ENCODE assay signal across 19 cellular contexts in genomic region chr3:197350446-197350845, GRCh38. TPM values are rescaled to one million over a fixed set of nuclear protein-coding genes. Genes with fewer than 3 reads are reported as not detected.
DNase-seq lines count a peak whose midpoint lies in the region; ATAC-seq, FAIRE-seq and TF ChIP-seq lines count a peak whose summit lies in the region.
"Had no signal": no experiment of that assay in that cellular context is flagged by ENCODE, and none has a peak within 500 bp of the region (broad histone marks: within the 10 kb centered on the region; RNA-seq: fewer than 3 reads in every experiment).

No MANE protein-coding gene starts in this region.

- 93% methylated on average over 13 of the region's 13 CpGs for WGBS in HepG2 (ENCODE audit: low lambda C conversion rate)
- 91% methylated on average over 13 of the region's 13 CpGs for WGBS in right lobe of liver (ENCODE audit: insufficient coverage, low coverage, low lambda C conversion rate, missing lambda C conversion rate)
- 84% methylated on average over 13 of the region's 13 CpGs; no CpG with 5 or more reads in 1 of the 2 experiments for WGBS in H1 (ENCODE audit: extremely low coverage in 1 of 2, insufficient coverage in 1 of 2, insufficient read length in 1 of 2, insufficient replicate concordance in 2 of 2, low coverage in 1 of 2, low lambda C conversion rate in 2 of 2, missing lambda C conversion rate in 1 of 2), 2 experiments
- 85 to 92% (median 87%) methylated on average over 13 of the region's 13 CpGs for WGBS in spleen, 5 donors

- POLR2A ChIA-PET in HepG2 (lab: Yijun Ruan, JAX): interaction anchor here (0.9 kb wide), 1 partner anchor 20 kb away, joined by 3 read pairs; no protein-coding TSS in a partner anchor
- POLR2A ChIA-PET in H1 (lab: Charles Lee; ENCODE audit: partially characterized antibody): interaction anchor here (0.9 to 1.5 kb wide), 3 partner anchors 8 to 55 kb away, joined by 3 to 4 read pairs (median 3); no protein-coding TSS in a partner anchor

- no peak overlapping the region for H3K14ac ChIP-seq in H1 (ENCODE audit: insufficient read length)

- H3K4me2 ChIP-seq in HepG2 (ENCODE audit: low read depth, low read length) (no peak overlapping the region), H1 (ENCODE audit: insufficient read depth in 1 of 2, low read depth in 2 of 2, low read length in 2 of 2) (no peak overlapping the region)
- H3K4me2 ChIP-seq: A549 had no signal

- intact Hi-C loops in HepG2 (cut with micrococcal nuclease; ENCODE audit: unreplicated experiment) (no loop called here), right lobe of liver (cut with DNase I) (no loop called here), spleen (cut with DNase I; ENCODE audit: low total_unique reads) (no loop called here)

- H3K18ac ChIP-seq in H1 (ENCODE audit: extremely low read depth, low read length): no peak overlapping the region

- H2BK120ac ChIP-seq in H1 (replicated peaks; ENCODE audit: low read depth, low read length): no peak overlapping the region

- H2AFZ ChIP-seq in HepG2 (ENCODE audit: low read length) (no peak overlapping the region), H1 (ENCODE audit: low read length) (no peak overlapping the region)

- H3K27ac ChIP-seq in HepG2 (ENCODE audit: extremely low read length, insufficient read depth, low read length): no peak overlapping the region
- no peak overlapping the region for H3K27ac ChIP-seq in right lobe of liver
- no peak overlapping the region for H3K27ac ChIP-seq in H1 (ENCODE audit: low read depth, low read length)
- no peak overlapping the region for H3K27ac ChIP-seq in spleen
- H3K27ac ChIP-seq: 22Rv1, A549, C4-2B had no signal

- no peak for TF ChIP-seq EP300 in HepG2 (IDR thresholded peaks at IDR 0.05; ENCODE audit: low read depth in 2 of 2, low read length in 2 of 2)
- TF ChIP-seq EP300 in HepG2 (CRISPR knock-in tag; IDR thresholded peaks at IDR 0.05; ENCODE audit: borderline replicate concordance): no peak
- TF ChIP-seq EP300 in H1 (IDR thresholded peaks at IDR 0.05; ENCODE audit: borderline replicate concordance in 1 of 2, low read depth in 2 of 2, low read length in 2 of 2): no peak

- H2BK12ac ChIP-seq in H1 (ENCODE audit: low read depth, low read length): peak overlapping the region; percentile 94; the same call in 1 of the 2 replicates

- H4K20me1 ChIP-seq in HepG2 (ENCODE audit: insufficient read depth, low read length) (no peaks in the 10 kb centered on the region), H1 (replicated peaks in 1 of 2; ENCODE audit: control insufficient read depth in 1 of 2, insufficient read depth in 2 of 2, low read length in 2 of 2) (no peaks in the 10 kb centered on the region)

- H3K79me2 ChIP-seq in HepG2 (ENCODE audit: insufficient read depth, low read length) (no peaks in the 10 kb centered on the region), H1 (ENCODE audit: control insufficient read depth in 1 of 2, insufficient read depth in 2 of 2, low read length in 2 of 2) (no peaks in the 10 kb centered on the region)

- H3K27me3 ChIP-seq in HepG2 (ENCODE audit: control insufficient read depth in 1 of 2, insufficient read depth in 2 of 2, low read length in 2 of 2): no peaks in the 10 kb centered on the region
- H3K27me3 ChIP-seq in right lobe of liver: no peaks in the 10 kb centered on the region
- no peaks in the 10 kb centered on the region; a peak in 1 of 7 replicates for H3K27me3 ChIP-seq in H1 (replicated peaks in 1 of 4; ENCODE audit: control insufficient read depth in 3 of 4, extremely low read depth in 1 of 4, insufficient read depth in 3 of 4, low read length in 3 of 4)
- H3K27me3 ChIP-seq in spleen (replicated peaks in 1 of 7): peaks cover 0 to 8% (median 0%) of the 10 kb centered on the region in 7 donors

- no peaks in the 10 kb centered on the region for H3K79me1 ChIP-seq in H1 (ENCODE audit: low read depth, low read length)

- ATAC-seq in HepG2: no peak
- ATAC-seq in right lobe of liver: no peak
- ATAC-seq: A549 had no signal

- TF ChIP-seq POLR2A in HepG2 (IDR thresholded peaks at IDR 0.05; ENCODE audit: insufficient read depth in 1 of 2, low read depth in 2 of 2, low read length in 2 of 2) (no peak), right lobe of liver (IDR thresholded peaks at IDR 0.05) (no peak), H1 (IDR thresholded peaks at IDR 0.05; ENCODE audit: control extremely low read depth in 1 of 2, low read depth in 2 of 2, low read length in 2 of 2) (no peak), spleen (IDR thresholded peaks at IDR 0.05) (no peak)

- no peak overlapping the region for H2BK20ac ChIP-seq in H1 (ENCODE audit: low read length)

- no peak for TF ChIP-seq CTCF in HepG2 (CRISPR knock-in tag; IDR thresholded peaks at IDR 0.05)
- no peak for TF ChIP-seq CTCF in right lobe of liver (IDR thresholded peaks at IDR 0.05)
- no peak for TF ChIP-seq CTCF in H1 (IDR thresholded peaks at IDR 0.05; ENCODE audit: control extremely low read depth in 1 of 3, insufficient read depth in 1 of 3, low read depth in 1 of 3, low read length in 3 of 3)
- no peak for TF ChIP-seq CTCF in spleen (IDR thresholded peaks at IDR 0.05 in 8 of 11, conservative IDR thresholded peaks at IDR 0.05 in 3 of 11)

- H3K4me1 ChIP-seq in HepG2 (ENCODE audit: insufficient read depth, low read length) (peaks cover 27% of the 10 kb centered on the region), right lobe of liver (no peaks in the 10 kb centered on the region), H1 (replicated peaks in 1 of 4; ENCODE audit: control insufficient read depth in 3 of 4, insufficient read depth in 4 of 4, low read length in 3 of 4) (peaks cover 0 to 6% (median 3%) of the 10 kb centered on the region in 4 experiments; a peak in 4 of 7 replicates), spleen (peaks cover 0 to 4% (median 0%) of the 10 kb centered on the region in 6 donors)
- H3K4me1 ChIP-seq: A549 had no signal

- TF ChIP-seq RAD21 in HepG2 (CRISPR knock-in tag; IDR thresholded peaks at IDR 0.05) (no peak), H1 (IDR thresholded peaks at IDR 0.05 in 1 of 2, conservative IDR thresholded peaks at IDR 0.05 in 1 of 2; ENCODE audit: low read depth in 2 of 2, low read length in 2 of 2) (no peak)

- CTCF ChIA-PET in HepG2 (lab: Yijun Ruan, JAX; ENCODE audit: low intra/inter-chr PET ratio, low total read pairs): no interaction called here
- CTCF ChIA-PET in H1 (lab: Charles Lee; ENCODE audit: partially characterized antibody): interaction anchor here (1.1 to 1.5 kb wide), 2 partner anchors 15 to 18 kb away, joined by 3 read pairs; no protein-coding TSS in a partner anchor

- no peaks in the 10 kb centered on the region for H3K9me3 ChIP-seq in HepG2 (ENCODE audit: low read length)
- no peaks in the 10 kb centered on the region for H3K9me3 ChIP-seq in right lobe of liver
- no peaks in the 10 kb centered on the region for H3K9me3 ChIP-seq in H1 (ENCODE audit: insufficient read depth in 2 of 2, low read depth in 1 of 2, low read length in 1 of 2)
- H3K9me3 ChIP-seq in spleen: no peaks in the 10 kb centered on the region
- H3K9me3 ChIP-seq: A549, Caco-2 had no signal

- no peak overlapping the region for H4K8ac ChIP-seq in H1 (ENCODE audit: extremely low read depth, insufficient read depth, low read length)

- H4K5ac ChIP-seq in H1 (ENCODE audit: insufficient read length, low read depth, low read length): no peak overlapping the region

- no TSS peak for BruUV-seq in HepG2 (replicated peaks; lab: Mats Ljungman, UMichigan)

- no peaks in the 10 kb centered on the region for H3K23me2 ChIP-seq in H1 (ENCODE audit: low read depth, low read length)

- H3K36me3 ChIP-seq in HepG2 (replicated peaks in 1 of 2; ENCODE audit: control insufficient read depth in 1 of 2, insufficient read depth in 2 of 2, low read length in 2 of 2) (no peaks in the 10 kb centered on the region), right lobe of liver (no peaks in the 10 kb centered on the region), H1 (ENCODE audit: control insufficient read depth in 2 of 4, insufficient read depth in 4 of 4, low read length in 3 of 4) (no peaks in the 10 kb centered on the region), spleen (no peaks in the 10 kb centered on the region)

- H2BK15ac ChIP-seq in H1 (ENCODE audit: low read length): 0 out of 2 replicates have a peak overlapping the region, but pooled peaks have one; percentile 88

- H4K91ac ChIP-seq in H1 (replicated peaks; ENCODE audit: insufficient read length, low read length): no peak overlapping the region

- H3K4me3 ChIP-seq in HepG2 (replicated peaks in 1 of 3; ENCODE audit: insufficient read depth in 1 of 3, low read depth in 2 of 3, low read length in 3 of 3) (no peak overlapping the region), right lobe of liver (no peak overlapping the region), H1 (ENCODE audit: extremely low read depth in 1 of 4, insufficient read depth in 2 of 4, low read depth in 3 of 4, low read length in 4 of 4) (no peak overlapping the region), spleen (no peak overlapping the region)
- H3K4me3 ChIP-seq: A549 had no signal

- DNase-seq in HepG2 (ENCODE audit: low spot score) (no peak), right lobe of liver (no peak), H1 (ENCODE audit: low read depth in 1 of 2, low spot score in 2 of 2) (no peak), spleen (peak; percentile 9), NCI-H524 treated with DMSO at 0.1 percent for 48 hours (lab: John Stamatoyannopoulos, UW) (no peak), middle frontal gyrus (ENCODE audit: extremely low spot score, low spot score) (no peak), NCI-H82 treated with DMSO at 0.1 percent for 48 hours (lab: John Stamatoyannopoulos, UW; ENCODE audit: unreplicated experiment) (no peak)
- DNase-seq: AML-193; Caco-2; CD4-positive, alpha-beta T cell; GDM1; GOT3; H9 had no signal

- in situ Hi-C loops in HepG2 (cut with HindIII; ENCODE audit: extremely low pct_ligation_motif_present, low pct_unique_long_range_greater_than_20kb): no loop called here

- H3K4ac ChIP-seq in H1 (replicated peaks; ENCODE audit: insufficient read length, low read depth, low read length): no peak overlapping the region

- FAIRE-seq in HepG2 (lab: Jason Lieb, UNC): no peak
- FAIRE-seq in H1 (lab: Jason Lieb, UNC): no peak
- FAIRE-seq: A549, D721Med, GM12892, GM18507 had no signal

- H2AK5ac ChIP-seq in H1 (ENCODE audit: low read depth, low read length): peak overlapping the region; percentile 95; the same call in 1 of the 2 replicates

- H2BK5ac ChIP-seq in H1 (ENCODE audit: low read depth, low read length): no peak overlapping the region; the same call in 1 of the 2 replicates

- no peak overlapping the region for H3K56ac ChIP-seq in H1 (replicated peaks; ENCODE audit: insufficient read length, low read depth, low read length)

- H3K9ac ChIP-seq in HepG2 (ENCODE audit: insufficient read depth, low read depth, low read length): no peak overlapping the region
- H3K9ac ChIP-seq in H1 (replicated peaks in 1 of 4; ENCODE audit: extremely low read depth in 1 of 4, low read depth in 3 of 4, low read length in 3 of 4): no peak overlapping the region

- H3K23ac ChIP-seq in H1 (ENCODE audit: insufficient read length): no peak overlapping the region

RNA-seq across cellular contexts. Expression of gene DLG1, which starts 52.0 kb away (rescaled TPM):
- 104 and 105 TPM in 2 replicates for total RNA-seq in HepG2 (2016; rRNA removed; fragmentation: Illumina TruSeq; extraction: Trizol)
- 40.0 and 44.2 TPM in 2 replicates for total RNA-seq in HepG2 (2016; cell fraction: cytosol; rRNA removed; fragmentation: Illumina TruSeq; extraction: Trizol; ENCODE audit: low read depth)
- total RNA-seq in HepG2 (2016; cell fraction: insoluble cytoplasmic fraction; rRNA removed; fragmentation: Illumina TruSeq; extraction: Trizol): 102 and 106 TPM in 2 replicates
- total RNA-seq in HepG2 (2016; cell fraction: membrane; rRNA removed; fragmentation: Illumina TruSeq; extraction: Trizol): 33.5 and 37.5 TPM in 2 replicates
- total RNA-seq in HepG2 (2016; cell fraction: nucleus; rRNA removed; fragmentation: Illumina TruSeq; extraction: Trizol): 208 and 219 TPM in 2 replicates
- 30.4 and 30.5 TPM in 2 replicates for polyA plus RNA-seq in HepG2 (2011; rRNA removed)
- 7.7 and 13.1 TPM in 2 replicates for polyA plus RNA-seq in HepG2 (2011; cell fraction: cytosol; rRNA removed)
- 38.0 and 75.0 TPM in 2 replicates for polyA plus RNA-seq in HepG2 (2011; cell fraction: nucleus; rRNA removed)
- polyA plus RNA-seq in HepG2 (2012): 34.1 and 38.3 TPM in 2 replicates
- 3.7 and 3.9 TPM in 2 replicates for polyA plus RNA-seq in HepG2 (2016; cell fraction: cytosol; fragmentation: Illumina TruSeq; extraction: Trizol; ENCODE audit: low read depth)
- 67.8 and 68.9 TPM in 2 replicates for polyA plus RNA-seq in HepG2 (2016; cell fraction: insoluble cytoplasmic fraction; fragmentation: Illumina TruSeq; extraction: Trizol; ENCODE audit: low read depth)
- polyA plus RNA-seq in HepG2 (2016; cell fraction: membrane; fragmentation: Illumina TruSeq; extraction: Trizol; ENCODE audit: low read depth): 10.5 and 12.7 TPM in 2 replicates
- 110 and 123 TPM in 2 replicates for polyA plus RNA-seq in HepG2 (2016; cell fraction: nucleus; fragmentation: Illumina TruSeq; extraction: Trizol; ENCODE audit: insufficient read depth, low read depth)
- polyA minus RNA-seq in HepG2 (2011; rRNA and poly(A)+ RNA removed; ENCODE audit: low replicate concordance): 42.3 and 46.0 TPM in 2 replicates
- polyA minus RNA-seq in HepG2 (2011; cell fraction: cytosol; rRNA and poly(A)+ RNA removed): 23.2 and 29.7 TPM in 2 replicates
- polyA minus RNA-seq in HepG2 (2011; cell fraction: nucleus; rRNA and poly(A)+ RNA removed): 241 and 244 TPM in 2 replicates
- total RNA-seq in right lobe of liver: 10 to 100 TPM; 36.1 to 50.2 (median 44.2) TPM
- 74.9 and 78.8 TPM in 2 replicates for total RNA-seq in H1 (2021; fragmentation: NEBNext Ultra II Directional; extraction: Animal tissue kit (Norgen Biotek cat#: 25700))
- 10.5 and 13.4 TPM in 2 replicates for polyA plus RNA-seq in H1 (2011; rRNA removed)
- polyA plus RNA-seq in H1 (2011; cell fraction: cytosol; rRNA removed): 61.9 TPM
- polyA plus RNA-seq in H1 (2011; cell fraction: nucleus; rRNA removed): 21.7 TPM
- polyA plus RNA-seq in H1 (2012, experiment 1 of 2): 29.0 to 50.3 TPM (median 32.2 TPM) in 4 replicates
- polyA plus RNA-seq in H1 (2012, experiment 2 of 2): 2.5 TPM
- 34.3 TPM for polyA plus RNA-seq in H1 (2013, experiment 1 of 2)
- 30.6 TPM for polyA plus RNA-seq in H1 (2013, experiment 2 of 2)
- 60.0 and 72.1 TPM in 2 replicates for polyA minus RNA-seq in H1 (2011; rRNA and poly(A)+ RNA removed)
- polyA minus RNA-seq in H1 (2011; cell fraction: cytosol; rRNA and poly(A)+ RNA removed): 44.3 TPM
- polyA minus RNA-seq in H1 (2011; cell fraction: nucleus; rRNA and poly(A)+ RNA removed): 167 TPM
- total RNA-seq in spleen: 10 to 100 TPM; 54.4 to 92.3 (median 78.5) TPM
- 10 to 100 TPM; 11.0 to 17.9 (median 12.5) TPM for polyA plus RNA-seq in spleen
